Comparison of ENCODE assay signal across 25 cellular contexts in the genomic region with DNA sequence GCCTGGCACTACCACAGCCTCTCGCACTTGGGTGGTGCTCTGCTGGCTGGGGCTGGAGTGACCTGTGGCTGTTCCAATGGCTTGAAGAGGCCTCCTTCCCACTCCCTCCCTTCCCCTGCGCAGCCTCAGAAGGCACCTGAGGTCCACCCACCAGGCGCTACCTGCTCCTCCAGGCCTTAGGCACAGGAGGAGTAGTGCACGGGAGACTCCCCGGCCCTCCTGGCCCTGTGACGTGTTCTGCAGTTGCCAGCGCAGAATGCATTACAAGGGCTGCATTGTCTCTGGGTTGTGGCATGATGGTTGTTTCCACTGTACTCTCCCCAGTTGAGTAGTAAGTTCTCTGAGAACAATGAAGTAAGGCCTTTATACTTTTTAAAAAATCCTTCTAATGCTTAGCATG.
"Had no signal": no experiment of that assay in that cellular context is flagged by ENCODE, and none has a peak within 500 bp of the region (broad histone marks: within the 10 kb centered on the region; RNA-seq: fewer than 3 reads in every experiment).

No MANE protein-coding gene starts in this region.

- H3K27ac Mint-ChIP-seq: activated CD4-positive, alpha-beta T cell treated with anti-CD3 and anti-CD28 coated beads, Interleukin-2, amount 10 ng/mL, durations not matched to agents 7 days and 5 days; activated CD8-positive, alpha-beta T cell treated with anti-CD3 and anti-CD28 coated beads for 36 hours; activated naive CD4-positive, alpha-beta T cell treated with anti-CD3 and anti-CD28 coated beads, Interleukin-2, amount 50 U/mL, for 24 hours; brain; dendritic cell treated with granulocyte-macrophage colony-stimulating factor and Interleukin-4, amounts not matched to agents 40 ng/mL and 50 ng/mL, for 4 days; immature natural killer cell; natural killer cell treated with Interleukin-12 subunit alpha and Interleukin-12 subunit beta and Interleukin-15 and Interleukin-18, amount 100 ng/mL, for 72 hours; stimulated activated memory B cell treated with anti-CD40 and anti-IgM and Interleukin-4, amounts not matched to agents 10 μg/mL and 1 μg/mL and 100 μg/mL, for 72 hours; T-cell; T-helper 2 cell treated with Interferon-gamma antibody and Interleukin-4, amounts not matched to agents 5 μg/mL and 100 μg/mL, for 36 hours had no signal

- H3K9me3 ChIP-seq: neutrophil, right lobe of liver, thyroid gland had no signal

- H3K4me3 ChIP-seq: left lung, lung, right lobe of liver, smooth muscle cell, thyroid gland had no signal

- H3K27ac ChIP-seq: left lung, neutrophil, parathyroid adenoma, right lobe of liver, thyroid gland, WERI-Rb-1 had no signal

- H3K4me1 ChIP-seq: left lung, parathyroid adenoma, right lobe of liver, thyroid gland had no signal

- H3K27me3 ChIP-seq: neutrophil, right lobe of liver, thyroid gland had no signal

- H3K4me1 Mint-ChIP-seq: activated naive CD4-positive, alpha-beta T cell treated with anti-CD3 and anti-CD28 coated beads, Interleukin-2, amount 50 U/mL, for 24 hours; immature natural killer cell; stimulated activated memory B cell treated with anti-CD40 and anti-IgM and Interleukin-4, amounts not matched to agents 10 μg/mL and 1 μg/mL and 100 μg/mL, for 72 hours had no signal

- H3K36me3 Mint-ChIP-seq: activated naive CD4-positive, alpha-beta T cell treated with anti-CD3 and anti-CD28 coated beads, Interleukin-2, amount 50 U/mL, for 24 hours; stimulated activated memory B cell treated with anti-CD40 and anti-IgM and Interleukin-4, amounts not matched to agents 10 μg/mL and 1 μg/mL and 100 μg/mL, for 72 hours; T-cell had no signal

- H3K36me3 ChIP-seq: left lung, neutrophil, right lobe of liver, thyroid gland, WERI-Rb-1 had no signal

- DNase-seq: activated CD4-positive, alpha-beta T cell treated with anti-CD3 and anti-CD28 coated beads, Interleukin-2, amount 10 ng/mL, durations not matched to agents 7 days and 5 days; activated CD4-positive, CD25-positive, alpha-beta regulatory T cell treated with anti-CD3 and anti-CD28 coated beads, Interleukin-2, amount 50 U/mL, for 72 hours; activated CD8-positive, alpha-beta T cell treated with anti-CD3 and anti-CD28 coated beads for 36 hours; activated gamma-delta T cell treated with Interleukin-2 at 50 U/mL for 16 hours; effector CD8-positive, alpha-beta T cell; erythroblast; foreskin fibroblast; immature natural killer cell; kidney glomerular epithelial cell; left lung; right lobe of liver; stimulated activated CD4-positive, alpha-beta T cell treated with anti-CD3 and anti-CD28 coated beads, Interleukin-15, amount 100 ng/mL, for 24 hours; T-cell; thyroid gland; WERI-Rb-1 had no signal

- H3K4me3 Mint-ChIP-seq: activated CD4-positive, alpha-beta T cell treated with anti-CD3 and anti-CD28 coated beads, Interleukin-2, amount 10 ng/mL, durations not matched to agents 7 days and 5 days; activated CD8-positive, alpha-beta T cell treated with anti-CD3 and anti-CD28 coated beads for 36 hours; activated naive CD4-positive, alpha-beta T cell treated with anti-CD3 and anti-CD28 coated beads, Interleukin-2, amount 50 U/mL, for 24 hours; brain; dendritic cell treated with granulocyte-macrophage colony-stimulating factor and Interleukin-4, amounts not matched to agents 40 ng/mL and 50 ng/mL, for 4 days; immature natural killer cell; natural killer cell treated with Interleukin-12 subunit alpha and Interleukin-12 subunit beta and Interleukin-15 and Interleukin-18, amount 100 ng/mL, for 72 hours; stimulated activated memory B cell treated with anti-CD40 and anti-IgM and Interleukin-4, amounts not matched to agents 10 μg/mL and 1 μg/mL and 100 μg/mL, for 72 hours; T-cell; T-helper 2 cell treated with Interferon-gamma antibody and Interleukin-4, amounts not matched to agents 5 μg/mL and 100 μg/mL, for 36 hours had no signal

- ATAC-seq: activated CD8-positive, alpha-beta T cell treated with anti-CD3 and anti-CD28 coated beads for 36 hours; left lung; natural killer cell treated with Interleukin-12 subunit alpha and Interleukin-12 subunit beta and Interleukin-15 and Interleukin-18, amount 100 ng/mL, for 72 hours; stimulated activated memory B cell treated with anti-CD40 and anti-IgM and Interleukin-4, amounts not matched to agents 10 μg/mL and 1 μg/mL and 100 μg/mL, for 72 hours; T-cell had no signal
